In the genomic region with DNA sequence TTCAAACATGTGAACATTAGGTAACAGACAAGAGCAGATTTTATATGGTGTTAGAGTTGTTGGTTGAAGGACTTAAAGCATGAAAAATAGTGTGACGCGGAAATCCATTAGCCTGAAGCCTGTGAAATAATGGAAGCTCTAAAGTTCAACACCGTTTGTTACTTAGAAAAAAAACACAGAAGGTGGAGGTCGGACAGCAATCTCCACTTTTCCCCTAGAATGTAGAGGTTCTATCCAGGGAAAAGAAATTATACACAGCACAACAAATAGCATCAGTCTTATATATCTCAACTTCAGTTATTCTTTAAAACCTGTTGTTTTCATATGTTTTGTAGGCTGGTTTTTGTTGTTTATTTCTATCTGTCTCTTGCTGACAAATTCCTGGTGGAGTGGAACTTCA, we compare ENCODE assay signal across 9 cellular contexts. TPM values are rescaled to one million over a fixed set of nuclear protein-coding genes. Genes with fewer than 3 reads are reported as not detected.
DNase-seq lines count a peak whose midpoint lies in the region; ATAC-seq and TF ChIP-seq lines count a peak whose summit lies in the region.
"Had no signal": no experiment of that assay in that cellular context is flagged by ENCODE, and none has a peak within 500 bp of the region (broad histone marks: within the 10 kb centered on the region; RNA-seq: fewer than 3 reads in every experiment).

No MANE protein-coding gene starts in this region.

- POLR2A ChIA-PET in T-cell (lab: Charles Lee) = interaction anchor here (0.5 to 4.4 kb wide), 7 partner anchors 15 to 89 kb away, joined by 3 to 32 read pairs (median 3); a partner anchor contains a TSS

- CTCF ChIA-PET in T-cell (lab: Charles Lee) = interaction anchor here in 1 of 2 donors (0.6 to 4.4 kb wide), 8 partner anchors 10 to 1493 kb away, joined by 3 to 29 read pairs (median 5); a partner anchor contains a TSS

- H3K27me3 Mint-ChIP-seq in activated T-cell treated with anti-CD3 and anti-CD28 coated beads, Interleukin-2, amount 50 U/mL, for 72 hours (ENCODE audit: low read depth) = no peaks in the 10 kb centered on the region
- H3K27me3 Mint-ChIP-seq in T-cell (peaks cover 0 to 2% of the 10 kb centered on the region in 2 donors), endothelial cell (ENCODE audit: unreplicated experiment) (peaks cover 7% of the 10 kb centered on the region)
- no peaks in the 10 kb centered on the region for H3K27me3 Mint-ChIP-seq in stimulated activated memory B cell treated with anti-CD40 and anti-IgM and Interleukin-4, amounts not matched to agents 10 μg/mL and 1 μg/mL and 100 μg/mL, for 72 hours

- no peak for ATAC-seq in activated T-cell treated with anti-CD3 and anti-CD28 coated beads, Interleukin-2, amount 50 U/mL, for 72 hours (replicated peaks in 1 of 2)
- ATAC-seq in T-cell (replicated peaks in 1 of 4) = no peak
- ATAC-seq in stimulated activated memory B cell treated with anti-CD40 and anti-IgM and Interleukin-4, amounts not matched to agents 10 μg/mL and 1 μg/mL and 100 μg/mL, for 72 hours = no peak
- no peak for ATAC-seq in left lobe of liver
- ATAC-seq in GM21825 (IDR thresholded peaks at IDR 0.05; ENCODE audit: unreplicated experiment) = no peak

- peaks cover 62% of the 10 kb centered on the region for H3K4me1 Mint-ChIP-seq in activated T-cell treated with anti-CD3 and anti-CD28 coated beads, Interleukin-2, amount 50 U/mL, for 72 hours (ENCODE audit: low read depth)
- H3K4me1 Mint-ChIP-seq in T-cell (peaks cover 69 to 87% (median 76%) of the 10 kb centered on the region in 3 donors), endothelial cell (ENCODE audit: unreplicated experiment) (peaks cover 53% of the 10 kb centered on the region)
- peaks cover 61% of the 10 kb centered on the region for H3K4me1 Mint-ChIP-seq in stimulated activated memory B cell treated with anti-CD40 and anti-IgM and Interleukin-4, amounts not matched to agents 10 μg/mL and 1 μg/mL and 100 μg/mL, for 72 hours

- H3K27ac Mint-ChIP-seq in activated T-cell treated with anti-CD3 and anti-CD28 coated beads, Interleukin-2, amount 50 U/mL, for 72 hours = peak overlapping the region; percentile 91
- H3K27ac Mint-ChIP-seq in T-cell (peak overlapping the region; percentile 92 to 99), endothelial cell (ENCODE audit: unreplicated experiment) (no peak overlapping the region)
- peak overlapping the region; percentile 86 for H3K27ac Mint-ChIP-seq in stimulated activated memory B cell treated with anti-CD40 and anti-IgM and Interleukin-4, amounts not matched to agents 10 μg/mL and 1 μg/mL and 100 μg/mL, for 72 hours

- H3K4me3 Mint-ChIP-seq in activated T-cell treated with anti-CD3 and anti-CD28 coated beads, Interleukin-2, amount 50 U/mL, for 72 hours = peak overlapping the region; percentile 93
- peak overlapping the region; percentile 99 to 100 (median 99) for H3K4me3 Mint-ChIP-seq in T-cell
- peak overlapping the region; percentile 100 for H3K4me3 Mint-ChIP-seq in endothelial cell (ENCODE audit: unreplicated experiment)
- H3K4me3 Mint-ChIP-seq in stimulated activated memory B cell treated with anti-CD40 and anti-IgM and Interleukin-4, amounts not matched to agents 10 μg/mL and 1 μg/mL and 100 μg/mL, for 72 hours = peak overlapping the region; percentile 95

- H3K9me3 Mint-ChIP-seq in activated T-cell treated with anti-CD3 and anti-CD28 coated beads, Interleukin-2, amount 50 U/mL, for 72 hours = no peaks in the 10 kb centered on the region
- no peaks in the 10 kb centered on the region for H3K9me3 Mint-ChIP-seq in T-cell
- no peaks in the 10 kb centered on the region for H3K9me3 Mint-ChIP-seq in endothelial cell (ENCODE audit: unreplicated experiment)
- H3K9me3 Mint-ChIP-seq in stimulated activated memory B cell treated with anti-CD40 and anti-IgM and Interleukin-4, amounts not matched to agents 10 μg/mL and 1 μg/mL and 100 μg/mL, for 72 hours = no peaks in the 10 kb centered on the region

- peaks cover 6 to 32% of the 10 kb centered on the region in 2 donors for H3K36me3 Mint-ChIP-seq in activated T-cell treated with anti-CD3 and anti-CD28 coated beads, Interleukin-2, amount 50 U/mL, for 72 hours (ENCODE audit: insufficient read depth in 2 of 2)
- H3K36me3 Mint-ChIP-seq in T-cell (peaks cover 40% of the 10 kb centered on the region), endothelial cell (ENCODE audit: low read depth, unreplicated experiment) (peaks cover 8% of the 10 kb centered on the region)
- peaks cover 5% of the 10 kb centered on the region for H3K36me3 Mint-ChIP-seq in stimulated activated memory B cell treated with anti-CD40 and anti-IgM and Interleukin-4, amounts not matched to agents 10 μg/mL and 1 μg/mL and 100 μg/mL, for 72 hours

- TF ChIP-seq CTCF in endothelial cell (IDR thresholded peaks at IDR 0.05; ENCODE audit: unreplicated experiment) = no peak

- DNase-seq in activated T-cell treated with anti-CD3 and anti-CD28 coated beads, Interleukin-2, amount 50 U/mL, for 72 hours = no peak
- DNase-seq in activated T-cell treated with anti-CD3 and anti-CD28 coated beads for 4 hours = no peak
- DNase-seq in T-cell = no peak
- DNase-seq in endothelial cell (ENCODE audit: low spot score) = no peak
- no peak for DNase-seq in left lobe of liver (ENCODE audit: low spot score)
- no peak for DNase-seq in Kasumi-1 (lab: John Stamatoyannopoulos, UW)
- DNase-seq: left ventricle myocardium inferior had no signal

RNA-seq across cellular contexts. Expression of a gene that starts 1.9 kb away (rescaled TPM):
- 100 to 1,000 TPM; 103 to 151 TPM for total RNA-seq in activated T-cell treated with anti-CD3 and anti-CD28 coated beads, Interleukin-2, amount 50 U/mL, for 72 hours
- 100 to 1,000 TPM; 149 to 202 (median 186) TPM for total RNA-seq in T-cell
- total RNA-seq in endothelial cell (ENCODE audit: unreplicated experiment) = 24.9 TPM
- total RNA-seq in left lobe of liver = 2.9 TPM

RNA-seq across cellular contexts. Expression of a gene that starts 51.3 kb away (rescaled TPM):
- total RNA-seq in activated T-cell treated with anti-CD3 and anti-CD28 coated beads, Interleukin-2, amount 50 U/mL, for 72 hours = 1 to 10 TPM in 1 of 2 donors, under 1 TPM in 1; 0.76 to 1.3 TPM
- under 1 TPM in 4 of 5 donors, not detected in 1; 0.13 to 0.23 (median 0.19) TPM for total RNA-seq in T-cell
- 0.05 TPM for total RNA-seq in endothelial cell (ENCODE audit: unreplicated experiment)
- 1.0 TPM for total RNA-seq in left lobe of liver
